In genomic region chr10:541750-542371, GRCh38 we compare ENCODE assay signal across 10 cellular contexts.
A peak's percentile ranks its signal among the peaks of the same experiment; 100 is the strongest.
DNase-seq lines count a peak whose midpoint lies in the region; ATAC-seq, FAIRE-seq and TF ChIP-seq lines count a peak whose summit lies in the region.
"Had no signal": no experiment of that assay in that cellular context is flagged by ENCODE, and none has a peak within 500 bp of the region (broad histone marks: within the 10 kb centered on the region; RNA-seq: fewer than 3 reads in every experiment).

No MANE protein-coding gene starts in this region.

- TF ChIP-seq CTCF in kidney (IDR thresholded peaks at IDR 0.05; ENCODE audit: borderline replicate concordance, extremely low read depth, insufficient read depth) (no peak), gastrocnemius medialis (IDR thresholded peaks at IDR 0.05 in 4 of 5, conservative IDR thresholded peaks at IDR 0.05 in 1 of 5) (no peak)

- in situ Hi-C loops in gastrocnemius medialis (cut with MboI; ENCODE audit: low sequenced_read_pairs in 4 of 4) = no loop called here

- no peaks in the 10 kb centered on the region for H3K9me3 Mint-ChIP-seq in activated T-cell treated with anti-CD3 and anti-CD28 coated beads, Interleukin-2, amount 50 U/mL, for 24 hours
- peaks cover 0 to 2% (median 0%) of the 10 kb centered on the region in 5 donors for H3K9me3 Mint-ChIP-seq in CD8-positive, alpha-beta memory T cell
- H3K9me3 Mint-ChIP-seq: CD4-positive, CD25-positive, alpha-beta regulatory T cell had no signal

- H3K27ac ChIP-seq in BLaER1 (no peak overlapping the region), kidney (ENCODE audit: low read depth in 2 of 2, low read length in 2 of 2) (no peak overlapping the region), gastrocnemius medialis (no peak overlapping the region)
- H3K27ac ChIP-seq in CD8-positive, alpha-beta memory T cell (ENCODE audit: low read depth, low read length) = no peak overlapping the region

- peaks cover 100% of the 10 kb centered on the region for H4K20me1 ChIP-seq in BLaER1

- H3K4me3 Mint-ChIP-seq in activated T-cell treated with anti-CD3 and anti-CD28 coated beads, Interleukin-2, amount 50 U/mL, for 24 hours = no peak overlapping the region
- H3K4me3 Mint-ChIP-seq in CD8-positive, alpha-beta memory T cell = no peak overlapping the region
- H3K4me3 Mint-ChIP-seq: CD4-positive, CD25-positive, alpha-beta regulatory T cell had no signal

- H3K4me1 ChIP-seq in BLaER1 (peaks cover 45% of the 10 kb centered on the region), kidney (ENCODE audit: control insufficient read depth in 1 of 2, insufficient read depth in 1 of 2, low read depth in 1 of 2, low read length in 2 of 2) (peaks cover 8 to 12% of the 10 kb centered on the region in 2 donors), gastrocnemius medialis (no peaks in the 10 kb centered on the region)
- H3K4me1 ChIP-seq in CD8-positive, alpha-beta memory T cell (ENCODE audit: insufficient read depth, low read length) = no peaks in the 10 kb centered on the region

- peaks cover 59% of the 10 kb centered on the region for H3K27me3 Mint-ChIP-seq in activated T-cell treated with anti-CD3 and anti-CD28 coated beads, Interleukin-2, amount 50 U/mL, for 24 hours
- H3K27me3 Mint-ChIP-seq in CD8-positive, alpha-beta memory T cell = peaks cover 14 to 76% of the 10 kb centered on the region in 2 donors

- POLR2A ChIA-PET in CD8-positive, alpha-beta memory T cell (lab: Charles Lee) = no interaction called here

- H3K4me2 ChIP-seq in BLaER1 = peak overlapping the region; percentile 77

- H3K36me3 ChIP-seq in BLaER1 (no peaks in the 10 kb centered on the region), kidney (ENCODE audit: control insufficient read depth in 1 of 2, insufficient read depth in 2 of 2, low read length in 2 of 2) (no peaks in the 10 kb centered on the region), gastrocnemius medialis (no peaks in the 10 kb centered on the region)
- no peaks in the 10 kb centered on the region for H3K36me3 ChIP-seq in CD8-positive, alpha-beta memory T cell (ENCODE audit: insufficient read depth, low read length)

- CTCF ChIA-PET in CD8-positive, alpha-beta memory T cell (lab: Charles Lee) = no interaction called here

- H3K4me1 Mint-ChIP-seq in activated T-cell treated with anti-CD3 and anti-CD28 coated beads, Interleukin-2, amount 50 U/mL, for 24 hours (ENCODE audit: low read depth) = peaks cover 13% of the 10 kb centered on the region
- H3K4me1 Mint-ChIP-seq in CD8-positive, alpha-beta memory T cell = peaks cover 0 to 15% (median 4%) of the 10 kb centered on the region in 3 donors

- TF ChIP-seq POLR2A in gastrocnemius medialis (IDR thresholded peaks at IDR 0.05) = no peak

- peak; percentile 11 for DNase-seq in NCI-H526 treated with DMSO at 0.1 percent for 48 hours (lab: John Stamatoyannopoulos, UW)
- DNase-seq in kidney = peak; percentile 86
- DNase-seq in activated T-cell treated with anti-CD3 and anti-CD28 coated beads, Interleukin-2, amount 50 U/mL, for 24 hours = no peak
- no peak for DNase-seq in CD8-positive, alpha-beta memory T cell
- no peak for DNase-seq in gastrocnemius medialis
- DNase-seq in OCI-M1 (lab: John Stamatoyannopoulos, UW) = no peak
- DNase-seq: CD4-positive, CD25-positive, alpha-beta regulatory T cell; NCI-H446 treated with DMSO at 0.1 percent for 48 hours had no signal

- H3K27ac Mint-ChIP-seq in activated T-cell treated with anti-CD3 and anti-CD28 coated beads, Interleukin-2, amount 50 U/mL, for 24 hours = no peak overlapping the region
- H3K27ac Mint-ChIP-seq in CD8-positive, alpha-beta memory T cell = peak overlapping the region in 1 of 8 donors; percentile 87
- H3K27ac Mint-ChIP-seq: CD4-positive, CD25-positive, alpha-beta regulatory T cell had no signal

- no peak overlapping the region for H3K4me3 ChIP-seq in BLaER1
- H3K4me3 ChIP-seq in kidney (ENCODE audit: low read length in 2 of 2) = no peak overlapping the region
- H3K4me3 ChIP-seq in CD8-positive, alpha-beta memory T cell (ENCODE audit: low read length) = no peak overlapping the region
- H3K4me3 ChIP-seq in gastrocnemius medialis = no peak overlapping the region

- H3K27me3 ChIP-seq in BLaER1 (peaks cover 6% of the 10 kb centered on the region; the same call in 1 of the 2 replicates), gastrocnemius medialis (no peaks in the 10 kb centered on the region)
- no peaks in the 10 kb centered on the region for H3K27me3 ChIP-seq in CD8-positive, alpha-beta memory T cell (ENCODE audit: insufficient read depth, low read length, poor library complexity, severe bottlenecking)

- intact Hi-C loops in kidney (cut with DNase I) = no loop called here
- intact Hi-C loops in gastrocnemius medialis (cut with DNase I; ENCODE audit: low total_unique reads) = no loop called here

- ATAC-seq in GM21360 (IDR thresholded peaks at IDR 0.05; ENCODE audit: unreplicated experiment) (peak; percentile 84), gastrocnemius medialis (no peak)

- H3K9ac ChIP-seq in BLaER1 = no peak overlapping the region
- no peak overlapping the region for H3K9ac ChIP-seq in kidney (ENCODE audit: low read length in 2 of 2)

- no peak for FAIRE-seq in kidney (lab: Jason Lieb, UNC)

- no peaks in the 10 kb centered on the region for H3K36me3 Mint-ChIP-seq in activated T-cell treated with anti-CD3 and anti-CD28 coated beads, Interleukin-2, amount 50 U/mL, for 24 hours (ENCODE audit: low read depth)
- no peaks in the 10 kb centered on the region for H3K36me3 Mint-ChIP-seq in CD8-positive, alpha-beta memory T cell
- H3K36me3 Mint-ChIP-seq: CD4-positive, CD25-positive, alpha-beta regulatory T cell had no signal

- no peaks in the 10 kb centered on the region for H3K9me3 ChIP-seq in BLaER1
- H3K9me3 ChIP-seq in kidney (ENCODE audit: control insufficient read depth in 1 of 2, low read length in 2 of 2) = no peaks in the 10 kb centered on the region
- H3K9me3 ChIP-seq in CD8-positive, alpha-beta memory T cell (ENCODE audit: low read length) = no peaks in the 10 kb centered on the region
- H3K9me3 ChIP-seq in gastrocnemius medialis = no peaks in the 10 kb centered on the region

Comparison
In these comparisons a context has a peak if more than half of its experiments do, and no peak if none do; other contexts are left out.
1. DNase-seq: peak in NCI-H526 treated with DMSO at 0.1 percent for 48 hours (single experiment) and kidney (single experiment); none in activated T-cell treated with anti-CD3 and anti-CD28 coated beads, Interleukin-2, amount 50 U/mL, for 24 hours (single experiment), CD8-positive, alpha-beta memory T cell (0 of 5), gastrocnemius medialis (0 of 2) and OCI-M1 (single experiment).